ENCODE assay signal across 15 cellular contexts in the genomic region with DNA sequence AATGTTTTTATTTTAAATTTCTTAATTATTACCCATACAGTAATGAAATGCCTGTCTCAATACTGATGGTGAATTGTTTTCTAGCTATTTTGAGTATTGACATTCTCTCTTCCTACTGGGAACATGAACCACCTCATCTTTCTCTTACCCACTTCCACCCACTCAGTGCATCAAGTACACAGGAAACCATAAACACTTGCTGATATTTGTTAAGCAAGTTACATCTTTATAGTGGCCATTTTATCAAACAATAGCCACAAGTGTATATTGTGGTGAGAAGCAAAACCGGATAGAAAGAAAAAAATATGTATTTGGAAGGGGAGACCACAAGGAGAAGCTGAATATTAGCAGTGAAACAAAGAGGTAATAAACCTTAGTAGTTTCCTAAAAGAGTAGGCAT.
DNase-seq lines count a peak whose midpoint lies in the region; ATAC-seq and TF ChIP-seq lines count a peak whose summit lies in the region.
"Had no signal": no experiment of that assay in that cellular context is flagged by ENCODE, and none has a peak within 500 bp of the region (broad histone marks: within the 10 kb centered on the region; RNA-seq: fewer than 3 reads in every experiment).

No MANE protein-coding gene starts in this region.

- peak; percentile 60 for ATAC-seq in central memory CD8-positive, alpha-beta T cell (replicated peaks; ENCODE audit: extremely low read depth, poor library complexity, severe bottlenecking)
- no peak for ATAC-seq in natural killer cell treated with Interleukin-12 subunit alpha and Interleukin-12 subunit beta and Interleukin-15 and Interleukin-18, amount 100 ng/mL, for 72 hours

- POLR2A ChIA-PET in activated CD4-positive, alpha-beta T cell treated with anti-CD3 and anti-CD28 coated beads, Interleukin-2, amount 10 ng/mL, durations not matched to agents 7 days and 5 days (lab: Charles Lee) = no interaction called here

- H3K4me1 ChIP-seq in Loucy (ENCODE audit: insufficient read depth, low read length, poor library complexity, severe bottlenecking) (peaks cover 43% of the 10 kb centered on the region), vagina (peaks cover 8% of the 10 kb centered on the region), thyroid gland (no peaks in the 10 kb centered on the region)
- H3K4me1 ChIP-seq: BLaER1 had no signal

- CTCF ChIA-PET in activated CD4-positive, alpha-beta T cell treated with anti-CD3 and anti-CD28 coated beads, Interleukin-2, amount 10 ng/mL, durations not matched to agents 7 days and 5 days (lab: Charles Lee) = interaction anchor here (0.9 to 3.9 kb wide), 3 partner anchors 8 to 60 kb away, joined by 3 to 25 read pairs (median 4); no protein-coding TSS in a partner anchor

- no peaks in the 10 kb centered on the region for H3K27me3 Mint-ChIP-seq in central memory CD8-positive, alpha-beta T cell
- H3K27me3 Mint-ChIP-seq in natural killer cell treated with Interleukin-12 subunit alpha and Interleukin-12 subunit beta and Interleukin-15 and Interleukin-18, amount 100 ng/mL, for 72 hours = no peaks in the 10 kb centered on the region
- peaks cover 3% of the 10 kb centered on the region for H3K27me3 Mint-ChIP-seq in activated CD4-positive, alpha-beta T cell treated with anti-CD3 and anti-CD28 coated beads, Interleukin-2, amount 10 ng/mL, durations not matched to agents 7 days and 5 days

- H3K27ac ChIP-seq in vagina (peak overlapping the region; percentile 5), thyroid gland (no peak overlapping the region)
- H3K27ac ChIP-seq: BLaER1 had no signal

- no peak overlapping the region for H2AFZ ChIP-seq in Loucy (ENCODE audit: low read length)

- peaks cover 10% of the 10 kb centered on the region for H3K9me3 Mint-ChIP-seq in central memory CD8-positive, alpha-beta T cell
- peaks cover 6% of the 10 kb centered on the region for H3K9me3 Mint-ChIP-seq in natural killer cell treated with Interleukin-12 subunit alpha and Interleukin-12 subunit beta and Interleukin-15 and Interleukin-18, amount 100 ng/mL, for 72 hours
- peaks cover 3% of the 10 kb centered on the region for H3K9me3 Mint-ChIP-seq in activated CD4-positive, alpha-beta T cell treated with anti-CD3 and anti-CD28 coated beads, Interleukin-2, amount 10 ng/mL, durations not matched to agents 7 days and 5 days
- H3K9me3 Mint-ChIP-seq: H9 had no signal

- no peaks in the 10 kb centered on the region for H3K9me2 ChIP-seq in Loucy (replicated peaks; ENCODE audit: low read depth, low read length)

- DNase-seq in central memory CD8-positive, alpha-beta T cell (ENCODE audit: low spot score in 2 of 2) = no peak
- DNase-seq in natural killer cell treated with Interleukin-12 subunit alpha and Interleukin-12 subunit beta and Interleukin-15 and Interleukin-18, amount 100 ng/mL, for 72 hours (ENCODE audit: low spot score) = no peak
- DNase-seq in vagina (ENCODE audit: extremely low spot score in 2 of 2) (no peak), NCI-H128 (lab: John Stamatoyannopoulos, UW; ENCODE audit: unreplicated experiment) (no peak), thyroid gland (no peak)
- no peak for DNase-seq in activated CD4-positive, alpha-beta T cell treated with anti-CD3 and anti-CD28 coated beads, Interleukin-2, amount 10 ng/mL, durations not matched to agents 7 days and 5 days
- DNase-seq: 8988T; Calu3; CD4-positive, alpha-beta memory T cell; DMS79 treated with DMSO at 0.1 percent for 48 hours; GF-D8; H9 had no signal

- H3K9ac ChIP-seq in Loucy (ENCODE audit: low read depth, low read length, poor library complexity, severe bottlenecking) = no peak overlapping the region
- H3K9ac ChIP-seq: BLaER1 had no signal

- peak overlapping the region; percentile 20 for H3K27ac Mint-ChIP-seq in central memory CD8-positive, alpha-beta T cell (ENCODE audit: low read depth)
- peak overlapping the region; percentile 11 to 36 for H3K27ac Mint-ChIP-seq in natural killer cell treated with Interleukin-12 subunit alpha and Interleukin-12 subunit beta and Interleukin-15 and Interleukin-18, amount 100 ng/mL, for 72 hours
- no peak overlapping the region for H3K27ac Mint-ChIP-seq in activated CD4-positive, alpha-beta T cell treated with anti-CD3 and anti-CD28 coated beads, Interleukin-2, amount 10 ng/mL, durations not matched to agents 7 days and 5 days
- H3K27ac Mint-ChIP-seq: CD14-positive monocyte, H9 had no signal

- H3K36me3 ChIP-seq in Loucy (ENCODE audit: insufficient read depth, low read length) (no peaks in the 10 kb centered on the region), vagina (no peaks in the 10 kb centered on the region), thyroid gland (no peaks in the 10 kb centered on the region)
- H3K36me3 ChIP-seq: BLaER1 had no signal

- WGBS in thyroid gland, 2 donors = 84 to 88% methylated on average over 1 of the region's 1 CpG

- H4K20me1 ChIP-seq in Loucy (ENCODE audit: insufficient read depth, low read length, poor library complexity, severe bottlenecking) = no peaks in the 10 kb centered on the region
- H4K20me1 ChIP-seq: BLaER1 had no signal

- H3K27me3 ChIP-seq in Loucy (ENCODE audit: insufficient read depth, low read length, poor library complexity, severe bottlenecking) (no peaks in the 10 kb centered on the region), vagina (no peaks in the 10 kb centered on the region), thyroid gland (no peaks in the 10 kb centered on the region)
- H3K27me3 ChIP-seq: BLaER1 had no signal

- TF ChIP-seq CTCF in Loucy (conservative IDR thresholded peaks at IDR 0.05; ENCODE audit: low read length) (no peak), vagina (IDR thresholded peaks at IDR 0.05) (no peak), thyroid gland (IDR thresholded peaks at IDR 0.05) (no peak)

- no peaks in the 10 kb centered on the region for H3K79me2 ChIP-seq in Loucy (ENCODE audit: insufficient read depth, low read length)

- peak overlapping the region; percentile 56 for H3K4me2 ChIP-seq in Loucy (ENCODE audit: low read depth, low read length, poor library complexity, severe bottlenecking)
- H3K4me2 ChIP-seq: BLaER1 had no signal

- no peaks in the 10 kb centered on the region for H3F3A ChIP-seq in Loucy (ENCODE audit: low read depth)

- peaks cover 2% of the 10 kb centered on the region for H3K36me3 Mint-ChIP-seq in central memory CD8-positive, alpha-beta T cell (ENCODE audit: insufficient read depth)
- peaks cover 4% of the 10 kb centered on the region for H3K36me3 Mint-ChIP-seq in natural killer cell treated with Interleukin-12 subunit alpha and Interleukin-12 subunit beta and Interleukin-15 and Interleukin-18, amount 100 ng/mL, for 72 hours
- H3K36me3 Mint-ChIP-seq in activated CD4-positive, alpha-beta T cell treated with anti-CD3 and anti-CD28 coated beads, Interleukin-2, amount 10 ng/mL, durations not matched to agents 7 days and 5 days (ENCODE audit: low read depth) = no peaks in the 10 kb centered on the region
- H3K36me3 Mint-ChIP-seq: CD14-positive monocyte; CD4-positive, alpha-beta memory T cell had no signal

- intact Hi-C loops in vagina (cut with DNase I) = no loop called here
- intact Hi-C loops in thyroid gland (cut with DNase I) = no loop called here

- peaks cover 35% of the 10 kb centered on the region for H3K4me1 Mint-ChIP-seq in central memory CD8-positive, alpha-beta T cell
- H3K4me1 Mint-ChIP-seq in natural killer cell treated with Interleukin-12 subunit alpha and Interleukin-12 subunit beta and Interleukin-15 and Interleukin-18, amount 100 ng/mL, for 72 hours (ENCODE audit: low read depth in 2 of 2) = peaks cover 36 to 38% of the 10 kb centered on the region in 2 donors
- H3K4me1 Mint-ChIP-seq in activated CD4-positive, alpha-beta T cell treated with anti-CD3 and anti-CD28 coated beads, Interleukin-2, amount 10 ng/mL, durations not matched to agents 7 days and 5 days = peaks cover 7% of the 10 kb centered on the region
- H3K4me1 Mint-ChIP-seq: CD14-positive monocyte had no signal

- H3K9me3 ChIP-seq in Loucy (ENCODE audit: insufficient read depth, low read depth, low read length) (no peaks in the 10 kb centered on the region), vagina (no peaks in the 10 kb centered on the region), thyroid gland (no peaks in the 10 kb centered on the region)
- H3K9me3 ChIP-seq: BLaER1 had no signal

- H3K4me3 Mint-ChIP-seq in central memory CD8-positive, alpha-beta T cell = peak overlapping the region; percentile 18
- H3K4me3 Mint-ChIP-seq in natural killer cell treated with Interleukin-12 subunit alpha and Interleukin-12 subunit beta and Interleukin-15 and Interleukin-18, amount 100 ng/mL, for 72 hours = peak overlapping the region; percentile 58
- H3K4me3 Mint-ChIP-seq in activated CD4-positive, alpha-beta T cell treated with anti-CD3 and anti-CD28 coated beads, Interleukin-2, amount 10 ng/mL, durations not matched to agents 7 days and 5 days = no peak overlapping the region
- H3K4me3 Mint-ChIP-seq: CD14-positive monocyte; CD4-positive, alpha-beta memory T cell; H9 had no signal

- TF ChIP-seq POLR2A in vagina (IDR thresholded peaks at IDR 0.05) = no peak
- TF ChIP-seq POLR2A in thyroid gland (IDR thresholded peaks at IDR 0.05) = no peak

- peak overlapping the region; percentile 31 for H3K4me3 ChIP-seq in Loucy (ENCODE audit: low read length, poor library complexity, severe bottlenecking)
- H3K4me3 ChIP-seq in vagina = no peak overlapping the region
- no peak overlapping the region for H3K4me3 ChIP-seq in thyroid gland (replicated peaks in 1 of 3)
- H3K4me3 ChIP-seq: BLaER1 had no signal
